In genomic region chr17:7252176-7253043, GRCh38 we compare ENCODE assay signal across 8 cellular contexts. TPM values are rescaled to one million over a fixed set of nuclear protein-coding genes. Genes with fewer than 3 reads are reported as not detected.
DNase-seq lines count a peak whose midpoint lies in the region; ATAC-seq, FAIRE-seq and TF ChIP-seq lines count a peak whose summit lies in the region.

Gene ELP5 (plus strand): TSS chr17:7252215. CDS start chr17:7252551, 336 bp downstream.

- H3K9me3 ChIP-seq in Caco-2 (no peaks in the 10 kb centered on the region), endothelial cell of umbilical vein (replicated peaks; ENCODE audit: control insufficient read depth, insufficient read depth, low read length) (no peaks in the 10 kb centered on the region), mononuclear cell (ENCODE audit: low read depth, low read length) (no peaks in the 10 kb centered on the region)

- peaks cover 11% of the 10 kb centered on the region for H3K4me1 Mint-ChIP-seq in Caco-2 (ENCODE audit: low read depth, unreplicated experiment)

- peak; percentile 49 for TF ChIP-seq POLR2A in endothelial cell of umbilical vein (IDR thresholded peaks at IDR 0.05; ENCODE audit: low read depth, low read length)

- H2AFZ ChIP-seq in endothelial cell of umbilical vein (ENCODE audit: low read depth, low read length), result peak within 1 kb of the TSS; percentile 82

- CTCF ChIA-PET in Caco-2 (lab: Charles Lee) (interaction anchor here (1.0 kb wide), 1 partner anchor 11 kb away, joined by 3 read pairs; no protein-coding TSS in a partner anchor), endothelial cell of umbilical vein (lab: Charles Lee) (interaction anchor here (1.1 to 1.2 kb wide), 2 partner anchors 9 to 44 kb away, joined by 3 to 5 read pairs; no protein-coding TSS in a partner anchor)

- H3K9me1 ChIP-seq in endothelial cell of umbilical vein (replicated peaks; ENCODE audit: control insufficient read depth, extremely low read depth, insufficient read depth, low read length), result no peaks in the 10 kb centered on the region

- FAIRE-seq in endothelial cell of umbilical vein (lab: Jason Lieb, UNC), result no peak

- peak within 1 kb of the TSS; percentile 70 for H3K4me3 ChIP-seq in Caco-2 (ENCODE audit: low read depth, low read length)
- peak within 1 kb of the TSS; percentile 57 to 87 (median 83) for H3K4me3 ChIP-seq in endothelial cell of umbilical vein (replicated peaks in 1 of 3; ENCODE audit: insufficient read depth in 1 of 3, low read depth in 1 of 3, low read length in 3 of 3)
- H3K4me3 ChIP-seq in mononuclear cell (ENCODE audit: low read length), result peak within 1 kb of the TSS; percentile 55

- no peaks in the 10 kb centered on the region for H4K20me1 ChIP-seq in endothelial cell of umbilical vein (replicated peaks; ENCODE audit: control insufficient read depth, extremely low read depth, insufficient read depth, low read length)

- dilution Hi-C loops in endothelial cell of umbilical vein (cut with MboI; ENCODE audit: extremely low pct_ligation_motif_present, low sequenced_read_pairs), result no loop called here

- H3K27me3 Mint-ChIP-seq in Caco-2 (ENCODE audit: insufficient read depth, unreplicated experiment), result no peaks in the 10 kb centered on the region

- H3K36me3 ChIP-seq in Caco-2 (ENCODE audit: control insufficient read depth, insufficient read depth, low read length), result no peaks in the 10 kb centered on the region
- H3K36me3 ChIP-seq in endothelial cell of umbilical vein (ENCODE audit: control insufficient read depth in 2 of 2, extremely low read depth in 1 of 2, insufficient read depth in 2 of 2, low read length in 2 of 2), result peaks cover 3 to 13% of the 10 kb centered on the region in 2 experiments

- no peaks in the 10 kb centered on the region for H3K9me3 Mint-ChIP-seq in Caco-2 (ENCODE audit: unreplicated experiment)

- intact Hi-C loops in Caco-2 (cut with micrococcal nuclease; ENCODE audit: unreplicated experiment), result loop anchor here (1.0 kb wide), 1 partner anchor 13 kb away; the partner anchor contains the start of gene PHF23
- intact Hi-C loops in endothelial cell of umbilical vein (cut with micrococcal nuclease), result loop anchor here (1.0 to 5.0 kb wide), 6 partner anchors 9 to 185 kb away; partner anchors contain the start of genes FGF11, PHF23, SLC2A4 and TMEM102

- H3K4me1 ChIP-seq in Caco-2 (no peaks in the 10 kb centered on the region), endothelial cell of umbilical vein (ENCODE audit: control insufficient read depth, extremely low read depth, insufficient read depth, low read length) (peaks cover 23% of the 10 kb centered on the region), mononuclear cell (ENCODE audit: insufficient read depth, low read length) (peaks cover 39% of the 10 kb centered on the region)

- H3K4me3 Mint-ChIP-seq in Caco-2 (ENCODE audit: unreplicated experiment), result peak within 1 kb of the TSS; percentile 88

- H3K4me2 ChIP-seq in endothelial cell of umbilical vein (ENCODE audit: insufficient read depth, low read length), result peak within 1 kb of the TSS; percentile 90

- H3K27ac Mint-ChIP-seq in Caco-2 (ENCODE audit: unreplicated experiment), result peak within 1 kb of the TSS; percentile 98

- DNase-seq in Caco-2, result peak; percentile 88 to 93
- peak; percentile 75 for DNase-seq in HS-27A (ENCODE audit: low read depth)
- DNase-seq in NOMO-1 (lab: John Stamatoyannopoulos, UW; ENCODE audit: unreplicated experiment in 2 of 2), result peak; percentile 89 to 90
- DNase-seq in activated CD8-positive, alpha-beta memory T cell treated with anti-CD3 and anti-CD28 coated beads, Interleukin-2, amount 50 U/mL, for 24 hours (ENCODE audit: extremely low read depth), result peak; percentile 76
- peak; percentile 99 for DNase-seq in endothelial cell of umbilical vein (ENCODE audit: low read depth, low spot score)
- peak; percentile 68 to 73 for DNase-seq in stimulated activated CD8-positive, alpha-beta memory T cell treated with anti-CD3 and anti-CD28 coated beads, Interleukin-4, amount 100 ng/mL, for 4 hours (ENCODE audit: low read depth in 2 of 2, low spot score in 1 of 2)

- BruUV-seq in Caco-2 (replicated peaks; lab: Mats Ljungman, UMichigan) (no TSS peak), endothelial cell of umbilical vein (replicated peaks; lab: Mats Ljungman, UMichigan) (TSS peak; percentile 49)

- H3K27ac ChIP-seq in endothelial cell of umbilical vein (ENCODE audit: insufficient read depth, low read depth, low read length), result peak within 1 kb of the TSS; percentile 95

- peaks cover 66% of the 10 kb centered on the region for H3K36me3 Mint-ChIP-seq in Caco-2 (ENCODE audit: insufficient read depth, unreplicated experiment)

- H3K79me2 ChIP-seq in endothelial cell of umbilical vein (ENCODE audit: control insufficient read depth, insufficient read depth, low read length), result peaks cover 55% of the 10 kb centered on the region

- peak; percentile 31 for ATAC-seq in GM19467 (IDR thresholded peaks at IDR 0.05; ENCODE audit: unreplicated experiment)

- H3K27me3 ChIP-seq in Caco-2 (replicated peaks; ENCODE audit: control insufficient read depth, insufficient read depth, low read length) (no peaks in the 10 kb centered on the region), endothelial cell of umbilical vein (ENCODE audit: control insufficient read depth in 2 of 2, insufficient read depth in 2 of 2, low read length in 2 of 2) (no peaks in the 10 kb centered on the region), mononuclear cell (ENCODE audit: insufficient read depth, low read length) (no peaks in the 10 kb centered on the region)

- TF ChIP-seq CTCF in Caco-2 (IDR thresholded peaks at IDR 0.05; ENCODE audit: insufficient read depth in 1 of 2, low read depth in 1 of 2, low read length in 1 of 2, severe bottlenecking in 1 of 2, unreplicated experiment in 1 of 2) (no peak), endothelial cell of umbilical vein (IDR thresholded peaks at IDR 0.05; ENCODE audit: extremely low read depth in 1 of 2, insufficient read depth in 1 of 2, low read depth in 1 of 2, low read length in 2 of 2) (peak in 1 of 2 donors; percentile 10)

- H3K9ac ChIP-seq in endothelial cell of umbilical vein (replicated peaks; ENCODE audit: extremely low read depth, insufficient read depth, low read length), result peak within 1 kb of the TSS; percentile 94

- POLR2A ChIA-PET in Caco-2 (lab: Charles Lee) (interaction anchor here (1.0 kb wide), 1 partner anchor 10 kb away, joined by 3 read pairs; the partner anchor contains the start of gene GABARAP), endothelial cell of umbilical vein (lab: Charles Lee) (no interaction called here)

TF ChIP-seq in endothelial cell of umbilical vein, 7 proteins besides CTCF, POLR2A, EP300 and RAD21:
- TF ChIP-seq FOS (IDR thresholded peaks at IDR 0.05; ENCODE audit: borderline replicate concordance, insufficient read depth, low read length), result no peak
- no peak for TF ChIP-seq MYC (IDR thresholded peaks at IDR 0.05; ENCODE audit: low read depth, low read length)
- TF ChIP-seq, protein P1, sequence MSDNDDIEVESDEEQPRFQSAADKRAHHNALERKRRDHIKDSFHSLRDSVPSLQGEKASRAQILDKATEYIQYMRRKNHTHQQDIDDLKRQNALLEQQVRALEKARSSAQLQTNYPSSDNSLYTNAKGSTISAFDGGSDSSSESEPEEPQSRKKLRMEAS (IDR thresholded peaks at IDR 0.05; ENCODE audit: insufficient read depth, insufficient read length), result peak; percentile 3
- peak; percentile 70 for TF ChIP-seq POLR2AphosphoS5 (IDR thresholded peaks at IDR 0.05; ENCODE audit: insufficient read depth, low read depth, low read length)
- TF ChIP-seq JUN (IDR thresholded peaks at IDR 0.05; ENCODE audit: borderline replicate concordance, insufficient read depth, insufficient read length, low read depth), result peak; percentile 60
TF ChIP-seq in endothelial cell of umbilical vein: peak in this region for 3.

RNA-seq across cellular contexts. Expression of gene ELP5, which starts in this region (rescaled TPM):
- 43.2 and 43.3 TPM in 2 replicates for total RNA-seq in Caco-2 (2022)
- total RNA-seq in endothelial cell of umbilical vein, result 41.6 and 44.4 TPM in 2 replicates
- polyA plus RNA-seq in endothelial cell of umbilical vein, result 53.3 and 54.7 TPM in 2 replicates
- 46.2 and 47.9 TPM in 2 replicates for polyA plus RNA-seq in endothelial cell of umbilical vein (2011; cell fraction: cytosol; rRNA removed)
- 46.2 and 47.3 TPM in 2 replicates for polyA plus RNA-seq in endothelial cell of umbilical vein (2011; cell fraction: nucleus; rRNA removed)
- 74.9 and 86.5 TPM in 2 replicates for polyA plus RNA-seq in endothelial cell of umbilical vein (2012)
- 28.5 and 31.9 TPM in 2 replicates for polyA minus RNA-seq in endothelial cell of umbilical vein
- 36.9 TPM for polyA minus RNA-seq in endothelial cell of umbilical vein (2011; cell fraction: cytosol; rRNA and poly(A)+ RNA removed)
- polyA minus RNA-seq in endothelial cell of umbilical vein (2011; cell fraction: nucleus; rRNA and poly(A)+ RNA removed), result 14.5 and 14.6 TPM in 2 replicates
- total RNA-seq in mononuclear cell, result 14.4 TPM

Comparison
In these comparisons a context has a peak if more than half of its experiments do, and no peak if none do; other contexts are left out.
1. Peak in every context shown above with its lines: DNase-seq, ATAC-seq, H3K4me3 ChIP-seq and H3K27ac ChIP-seq.